In genomic region chrX:2592279-2592678, GRCh38 we compare ENCODE assay signal across 14 cellular contexts.
"Had no signal": no experiment of that assay in that cellular context is flagged by ENCODE, and none has a peak within 500 bp of the region (broad histone marks: within the 10 kb centered on the region; RNA-seq: fewer than 3 reads in every experiment).

No MANE protein-coding gene starts in this region.

- H3K27me3 Mint-ChIP-seq: naive thymus-derived CD4-positive, alpha-beta T cell had no signal

- H3K9me3 ChIP-seq: ascending aorta, breast epithelium, mucosa of descending colon, ovary, thyroid gland, uterus had no signal

- H3K4me2 ChIP-seq: hepatocyte had no signal

- H2AFZ ChIP-seq: hepatocyte had no signal

- H3K27me3 ChIP-seq: ascending aorta, breast epithelium, hepatocyte, ovary, thyroid gland, uterus had no signal

- H3K9me3 Mint-ChIP-seq: naive thymus-derived CD4-positive, alpha-beta T cell had no signal

- DNase-seq: activated CD4-positive, alpha-beta T cell treated with anti-CD3 and anti-CD28 coated beads, Interleukin-2, amount 50 U/mL, for 1 hour; activated naive CD4-positive, alpha-beta T cell treated with Interleukin-2 at 50 U/mL for 16 hours; activated T-cell treated with anti-CD3 and anti-CD28 coated beads for 4 hours; mammary epithelial cell; mucosa of descending colon; naive thymus-derived CD4-positive, alpha-beta T cell; ovary; stimulated activated CD4-positive, alpha-beta T cell treated with anti-CD3 and anti-CD28 coated beads, Interleukin-12 subunit alpha, Interleukin-12 subunit beta, amount 100 ng/mL, for 4 hours; stimulated activated CD4-positive, alpha-beta T cell treated with anti-CD3 and anti-CD28 coated beads, Interleukin-2, amount 100 ng/mL, for 24 hours; thyroid gland; uterus had no signal

- H3K36me3 ChIP-seq: ascending aorta, breast epithelium, ovary, thyroid gland, uterus had no signal

- H3K27ac ChIP-seq: ascending aorta, breast epithelium, hepatocyte, ovary, thyroid gland, uterus had no signal

- H3K4me3 Mint-ChIP-seq: naive thymus-derived CD4-positive, alpha-beta T cell had no signal

- H3K79me2 ChIP-seq: hepatocyte had no signal

- H3K4me3 ChIP-seq: ascending aorta, breast epithelium, hepatocyte, mucosa of descending colon, ovary, thyroid gland, uterus had no signal

- H3K4me1 ChIP-seq: ascending aorta, breast epithelium, thyroid gland, uterus had no signal
